Comparison of ENCODE assay signal across 16 cellular contexts in genomic region chr1:175572932-175573871, GRCh38.
DNase-seq lines count a peak whose midpoint lies in the region; TF ChIP-seq lines count a peak whose summit lies in the region.
"Had no signal": no experiment of that assay in that cellular context is flagged by ENCODE, and none has a peak within 500 bp of the region (broad histone marks: within the 10 kb centered on the region; RNA-seq: fewer than 3 reads in every experiment).

No MANE protein-coding gene starts in this region.

- DNase-seq in COLO668 (lab: John Stamatoyannopoulos, UW; ENCODE audit: unreplicated experiment) (peak; percentile 96), NCI-H1105 (lab: John Stamatoyannopoulos, UW) (peak; percentile 97), NCI-H748 (lab: John Stamatoyannopoulos, UW; ENCODE audit: unreplicated experiment) (peak; percentile 95), fibroblast of villous mesenchyme (ENCODE audit: low read depth) (peak; percentile 56), tibial nerve (ENCODE audit: low spot score in 2 of 2) (no peak), foreskin melanocyte (no peak), medulla oblongata (ENCODE audit: extremely low spot score) (no peak)
- no peak for DNase-seq in T-helper 2 cell treated with Interferon-gamma antibody and Interleukin-4, amounts not matched to agents 5 μg/mL and 100 μg/mL, for 36 hours (ENCODE audit: low spot score)
- DNase-seq: ACHN; activated CD4-positive, alpha-beta T cell treated with anti-CD3 and anti-CD28 coated beads, Interleukin-2, amount 10 ng/mL, durations not matched to agents 7 days and 5 days; activated effector memory CD4-positive, alpha-beta T cell treated with Interleukin-2 at 50 U/mL for 16 hours; EL; NCI-H2029 had no signal

- no peak overlapping the region for H3K27ac ChIP-seq in tibial nerve
- H3K27ac ChIP-seq: cardiac muscle cell, SJSA1, thoracic aorta had no signal

- WGBS in tibial nerve, 2 donors, result 37 to 38% methylated on average over 11 of the region's 11 CpGs

- no peaks in the 10 kb centered on the region for H3K9me3 ChIP-seq in tibial nerve
- H3K9me3 ChIP-seq: SJSA1, thoracic aorta had no signal

- no peaks in the 10 kb centered on the region for H3K27me3 ChIP-seq in tibial nerve
- H3K27me3 ChIP-seq: cardiac muscle cell, SJSA1 had no signal

- no peak for TF ChIP-seq EP300 in tibial nerve (IDR thresholded peaks at IDR 0.05)

- peaks cover 19% of the 10 kb centered on the region for H3K27me3 Mint-ChIP-seq in T-helper 2 cell treated with Interferon-gamma antibody and Interleukin-4, amounts not matched to agents 5 μg/mL and 100 μg/mL, for 36 hours (ENCODE audit: low read depth)

- no peak overlapping the region for H3K4me3 ChIP-seq in fibroblast of villous mesenchyme (ENCODE audit: low read depth, low read length)
- H3K4me3 ChIP-seq in tibial nerve, result no peak overlapping the region
- H3K4me3 ChIP-seq: cardiac muscle cell, SJSA1, thoracic aorta had no signal

- H3K9me3 Mint-ChIP-seq in T-helper 2 cell treated with Interferon-gamma antibody and Interleukin-4, amounts not matched to agents 5 μg/mL and 100 μg/mL, for 36 hours, result no peaks in the 10 kb centered on the region
- H3K9me3 Mint-ChIP-seq: activated CD4-positive, alpha-beta T cell treated with anti-CD3 and anti-CD28 coated beads, Interleukin-2, amount 10 ng/mL, durations not matched to agents 7 days and 5 days had no signal

- H3K4me1 ChIP-seq in tibial nerve, result no peaks in the 10 kb centered on the region
- H3K4me1 ChIP-seq: SJSA1 had no signal

- TF ChIP-seq POLR2A in tibial nerve (IDR thresholded peaks at IDR 0.05), result no peak

- H3K4me1 Mint-ChIP-seq in T-helper 2 cell treated with Interferon-gamma antibody and Interleukin-4, amounts not matched to agents 5 μg/mL and 100 μg/mL, for 36 hours (ENCODE audit: low read depth), result peaks cover 2% of the 10 kb centered on the region
- H3K4me1 Mint-ChIP-seq: activated CD4-positive, alpha-beta T cell treated with anti-CD3 and anti-CD28 coated beads, Interleukin-2, amount 10 ng/mL, durations not matched to agents 7 days and 5 days had no signal

- no peak overlapping the region for H3K27ac Mint-ChIP-seq in T-helper 2 cell treated with Interferon-gamma antibody and Interleukin-4, amounts not matched to agents 5 μg/mL and 100 μg/mL, for 36 hours
- H3K27ac Mint-ChIP-seq: activated CD4-positive, alpha-beta T cell treated with anti-CD3 and anti-CD28 coated beads, Interleukin-2, amount 10 ng/mL, durations not matched to agents 7 days and 5 days had no signal

- no peak for TF ChIP-seq CTCF in fibroblast of villous mesenchyme (IDR thresholded peaks at IDR 0.05; ENCODE audit: insufficient read depth, low read depth, low read length)
- TF ChIP-seq CTCF in tibial nerve (IDR thresholded peaks at IDR 0.05), result no peak

- no peaks in the 10 kb centered on the region for H3K36me3 Mint-ChIP-seq in T-helper 2 cell treated with Interferon-gamma antibody and Interleukin-4, amounts not matched to agents 5 μg/mL and 100 μg/mL, for 36 hours (ENCODE audit: low read depth)

- H3K4me3 Mint-ChIP-seq in T-helper 2 cell treated with Interferon-gamma antibody and Interleukin-4, amounts not matched to agents 5 μg/mL and 100 μg/mL, for 36 hours, result no peak overlapping the region
- H3K4me3 Mint-ChIP-seq: activated CD4-positive, alpha-beta T cell treated with anti-CD3 and anti-CD28 coated beads, Interleukin-2, amount 10 ng/mL, durations not matched to agents 7 days and 5 days had no signal

- H3K36me3 ChIP-seq in tibial nerve, result no peaks in the 10 kb centered on the region
- H3K36me3 ChIP-seq: cardiac muscle cell, SJSA1, thoracic aorta had no signal

Comparison
In these comparisons a context has a peak if more than half of its experiments do, and no peak if none do; other contexts are left out.
1. DNase-seq: peak in COLO668 (single experiment), NCI-H1105 (single experiment), NCI-H748 (single experiment) and fibroblast of villous mesenchyme (single experiment); none in tibial nerve (0 of 2), foreskin melanocyte (single experiment), medulla oblongata (single experiment) and T-helper 2 cell treated with Interferon-gamma antibody and Interleukin-4, amounts not matched to agents 5 μg/mL and 100 μg/mL, for 36 hours (single experiment).